ENCODE assay signal across 1 cellular context in genomic region chr12:55940065-55940732, GRCh38.
A peak's percentile ranks its signal among the peaks of the same experiment; 100 is the strongest.
TF ChIP-seq lines count a peak whose summit lies in the region.

No MANE protein-coding gene starts in this region.

TF ChIP-seq in HEK293, 187 proteins besides CTCF, POLR2A, EP300 and RAD21 (continued from another document):
- TF ChIP-seq, protein P1, sequence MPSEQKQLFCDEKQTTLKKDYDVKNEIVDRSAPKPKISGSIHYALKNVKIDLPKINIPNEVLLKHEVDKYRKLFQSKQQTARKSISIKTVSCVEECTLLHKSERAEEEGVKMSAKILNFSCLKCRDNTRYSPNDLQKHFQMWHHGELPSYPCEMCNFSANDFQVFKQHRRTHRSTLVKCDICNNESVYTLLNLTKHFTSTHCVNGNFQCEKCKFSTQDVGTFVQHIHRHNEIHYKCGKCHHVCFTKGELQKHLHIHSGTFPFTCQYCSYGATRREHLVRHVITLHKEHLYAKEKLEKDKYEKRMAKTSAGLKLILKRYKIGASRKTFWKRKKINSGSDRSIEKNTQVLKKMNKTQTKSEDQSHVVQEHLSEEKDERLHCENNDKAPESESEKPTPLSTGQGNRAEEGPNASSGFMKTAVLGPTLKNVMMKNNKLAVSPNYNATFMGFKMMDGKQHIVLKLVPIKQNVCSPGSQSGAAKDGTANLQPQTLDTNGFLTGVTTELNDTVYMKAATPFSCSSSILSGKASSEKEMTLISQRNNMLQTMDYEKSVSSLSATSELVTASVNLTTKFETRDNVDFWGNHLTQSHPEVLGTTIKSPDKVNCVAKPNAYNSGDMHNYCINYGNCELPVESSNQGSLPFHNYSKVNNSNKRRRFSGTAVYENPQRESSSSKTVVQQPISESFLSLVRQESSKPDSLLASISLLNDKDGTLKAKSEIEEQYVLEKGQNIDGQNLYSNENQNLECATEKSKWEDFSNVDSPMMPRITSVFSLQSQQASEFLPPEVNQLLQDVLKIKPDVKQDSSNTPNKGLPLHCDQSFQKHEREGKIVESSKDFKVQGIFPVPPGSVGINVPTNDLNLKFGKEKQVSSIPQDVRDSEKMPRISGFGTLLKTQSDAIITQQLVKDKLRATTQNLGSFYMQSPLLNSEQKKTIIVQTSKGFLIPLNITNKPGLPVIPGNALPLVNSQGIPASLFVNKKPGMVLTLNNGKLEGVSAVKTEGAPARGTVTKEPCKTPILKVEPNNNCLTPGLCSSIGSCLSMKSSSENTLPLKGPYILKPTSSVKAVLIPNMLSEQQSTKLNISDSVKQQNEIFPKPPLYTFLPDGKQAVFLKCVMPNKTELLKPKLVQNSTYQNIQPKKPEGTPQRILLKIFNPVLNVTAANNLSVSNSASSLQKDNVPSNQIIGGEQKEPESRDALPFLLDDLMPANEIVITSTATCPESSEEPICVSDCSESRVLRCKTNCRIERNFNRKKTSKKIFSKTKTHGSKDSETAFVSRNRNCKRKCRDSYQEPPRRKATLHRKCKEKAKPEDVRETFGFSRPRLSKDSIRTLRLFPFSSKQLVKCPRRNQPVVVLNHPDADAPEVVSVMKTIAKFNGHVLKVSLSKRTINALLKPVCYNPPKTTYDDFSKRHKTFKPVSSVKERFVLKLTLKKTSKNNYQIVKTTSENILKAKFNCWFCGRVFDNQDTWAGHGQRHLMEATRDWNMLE (tag by site-specific recombination; conservative IDR thresholded peaks at IDR 0.05; ENCODE audit: low read depth): no peak
- no peak for TF ChIP-seq ZNF521 (tag by site-specific recombination; IDR thresholded peaks at IDR 0.05)
- TF ChIP-seq ZNF10 (tag by site-specific recombination; IDR thresholded peaks at IDR 0.05): no peak
- TF ChIP-seq SETDB1 (IDR thresholded peaks at IDR 0.05; ENCODE audit: insufficient read length, low read length): no peak
- TF ChIP-seq ZNF544 (tag by site-specific recombination; IDR thresholded peaks at IDR 0.05): no peak
- TF ChIP-seq GLIS1 (tag by site-specific recombination; IDR thresholded peaks at IDR 0.05): no peak
- TF ChIP-seq ZSCAN16 (tag by site-specific recombination; IDR thresholded peaks at IDR 0.05): no peak
- TF ChIP-seq ZNF837 (tag by site-specific recombination; IDR thresholded peaks at IDR 0.05): no peak
- no peak for TF ChIP-seq ZNF350 (tag by site-specific recombination; IDR thresholded peaks at IDR 0.05)
- TF ChIP-seq ZSCAN4 (tag by site-specific recombination; IDR thresholded peaks at IDR 0.05): no peak
- TF ChIP-seq ZNF266 (tag by site-specific recombination; IDR thresholded peaks at IDR 0.05; ENCODE audit: low read depth): no peak
- TF ChIP-seq RBAK (tag by site-specific recombination; IDR thresholded peaks at IDR 0.05): no peak
- TF ChIP-seq ZNF239 (tag by site-specific recombination; IDR thresholded peaks at IDR 0.05): no peak
- no peak for TF ChIP-seq HOXC10 (CRISPR knock-in tag; IDR thresholded peaks at IDR 0.05)
- TF ChIP-seq ZNF792 (tag by site-specific recombination; IDR thresholded peaks at IDR 0.05): no peak
- TF ChIP-seq ZNF621 (tag by site-specific recombination; IDR thresholded peaks at IDR 0.05): no peak
- TF ChIP-seq ZNF677 (tag by site-specific recombination; IDR thresholded peaks at IDR 0.05): no peak
- no peak for TF ChIP-seq ZNF324 (tag by site-specific recombination; IDR thresholded peaks at IDR 0.05)
- TF ChIP-seq ZNF514 (tag by site-specific recombination; IDR thresholded peaks at IDR 0.05): no peak
- peak; percentile 80 for TF ChIP-seq ZNF654 (tag by site-specific recombination; IDR thresholded peaks at IDR 0.05; ENCODE audit: low read depth)
- TF ChIP-seq SCRT2 (tag by site-specific recombination; IDR thresholded peaks at IDR 0.05): no peak
- TF ChIP-seq REST (tag by site-specific recombination; IDR thresholded peaks at IDR 0.05): no peak
- TF ChIP-seq, protein P2, sequence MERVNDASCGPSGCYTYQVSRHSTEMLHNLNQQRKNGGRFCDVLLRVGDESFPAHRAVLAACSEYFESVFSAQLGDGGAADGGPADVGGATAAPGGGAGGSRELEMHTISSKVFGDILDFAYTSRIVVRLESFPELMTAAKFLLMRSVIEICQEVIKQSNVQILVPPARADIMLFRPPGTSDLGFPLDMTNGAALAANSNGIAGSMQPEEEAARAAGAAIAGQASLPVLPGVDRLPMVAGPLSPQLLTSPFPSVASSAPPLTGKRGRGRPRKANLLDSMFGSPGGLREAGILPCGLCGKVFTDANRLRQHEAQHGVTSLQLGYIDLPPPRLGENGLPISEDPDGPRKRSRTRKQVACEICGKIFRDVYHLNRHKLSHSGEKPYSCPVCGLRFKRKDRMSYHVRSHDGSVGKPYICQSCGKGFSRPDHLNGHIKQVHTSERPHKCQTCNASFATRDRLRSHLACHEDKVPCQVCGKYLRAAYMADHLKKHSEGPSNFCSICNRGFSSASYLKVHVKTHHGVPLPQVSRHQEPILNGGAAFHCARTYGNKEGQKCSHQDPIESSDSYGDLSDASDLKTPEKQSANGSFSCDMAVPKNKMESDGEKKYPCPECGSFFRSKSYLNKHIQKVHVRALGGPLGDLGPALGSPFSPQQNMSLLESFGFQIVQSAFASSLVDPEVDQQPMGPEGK (tag by site-specific recombination; IDR thresholded peaks at IDR 0.05): peak; percentile 45; the same call in 1 of the 2 replicates
- TF ChIP-seq, protein P3, sequence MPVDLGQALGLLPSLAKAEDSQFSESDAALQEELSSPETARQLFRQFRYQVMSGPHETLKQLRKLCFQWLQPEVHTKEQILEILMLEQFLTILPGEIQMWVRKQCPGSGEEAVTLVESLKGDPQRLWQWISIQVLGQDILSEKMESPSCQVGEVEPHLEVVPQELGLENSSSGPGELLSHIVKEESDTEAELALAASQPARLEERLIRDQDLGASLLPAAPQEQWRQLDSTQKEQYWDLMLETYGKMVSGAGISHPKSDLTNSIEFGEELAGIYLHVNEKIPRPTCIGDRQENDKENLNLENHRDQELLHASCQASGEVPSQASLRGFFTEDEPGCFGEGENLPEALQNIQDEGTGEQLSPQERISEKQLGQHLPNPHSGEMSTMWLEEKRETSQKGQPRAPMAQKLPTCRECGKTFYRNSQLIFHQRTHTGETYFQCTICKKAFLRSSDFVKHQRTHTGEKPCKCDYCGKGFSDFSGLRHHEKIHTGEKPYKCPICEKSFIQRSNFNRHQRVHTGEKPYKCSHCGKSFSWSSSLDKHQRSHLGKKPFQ (tag by site-specific recombination; IDR thresholded peaks at IDR 0.05): no peak
- TF ChIP-seq FEZF1 (tag by site-specific recombination; IDR thresholded peaks at IDR 0.05): no peak
- peak; percentile 43 for TF ChIP-seq EGR2 (tag by site-specific recombination; IDR thresholded peaks at IDR 0.05; ENCODE audit: low read depth)
- no peak for TF ChIP-seq ZNF221 (tag by site-specific recombination; IDR thresholded peaks at IDR 0.05; ENCODE audit: borderline replicate concordance)
